8 cellular contexts compared by ENCODE assay signal in the genomic region with DNA sequence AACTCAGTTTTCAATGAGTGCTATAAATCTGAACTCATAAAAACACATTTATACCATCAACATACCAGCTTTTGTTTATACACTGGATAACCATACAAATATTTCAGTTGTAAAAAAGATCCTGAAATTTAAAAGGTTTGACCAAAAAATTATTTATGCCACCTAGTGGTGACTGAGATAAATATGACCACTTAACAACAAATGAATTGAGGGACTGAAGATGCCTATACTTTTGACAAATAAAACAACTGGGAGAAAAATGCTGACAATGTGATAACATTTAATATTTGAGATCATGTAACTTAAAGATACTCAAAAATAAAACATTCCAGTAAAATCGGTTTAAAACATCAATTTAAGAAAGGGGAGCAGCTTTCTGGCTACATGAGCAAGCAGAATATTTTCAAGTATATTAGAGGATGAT. TPM values are rescaled to one million over a fixed set of nuclear protein-coding genes. Genes with fewer than 3 reads are reported as not detected.
DNase-seq lines count a peak whose midpoint lies in the region; ATAC-seq, FAIRE-seq and TF ChIP-seq lines count a peak whose summit lies in the region.

No MANE protein-coding gene starts in this region.

- H3K4me1 ChIP-seq in esophagus squamous epithelium, result no peaks in the 10 kb centered on the region

- intact Hi-C loops in esophagus squamous epithelium (cut with DNase I), result no loop called here

- peak; percentile 83 for FAIRE-seq in RCC 7860 (lab: Jason Lieb, UNC)

- no peak overlapping the region for H3K4me3 ChIP-seq in esophagus squamous epithelium
- no peak overlapping the region for H3K4me3 ChIP-seq in retinal pigment epithelial cell (ENCODE audit: low read length)

- TF ChIP-seq POLR2A in esophagus squamous epithelium (IDR thresholded peaks at IDR 0.05), result no peak

- DNase-seq in A172 (ENCODE audit: low spot score) (peak; percentile 13), GM10266 (ENCODE audit: extremely low spot score) (no peak), RCC 7860 (ENCODE audit: low spot score) (peak; percentile 16), esophagus squamous epithelium (lab: John Stamatoyannopoulos, UW) (no peak), retinal pigment epithelial cell (ENCODE audit: low read depth) (peak; percentile 10), NCI-H510A (lab: John Stamatoyannopoulos, UW) (no peak)
- no peak for DNase-seq in activated effector memory CD4-positive, alpha-beta T cell treated with anti-CD3 and anti-CD28 coated beads, Interleukin-2, amount 50 U/mL, for 16 hours

- H3K27ac ChIP-seq in esophagus squamous epithelium, result no peak overlapping the region

- no peaks in the 10 kb centered on the region for H3K9me3 ChIP-seq in esophagus squamous epithelium

- ATAC-seq in HG03025 (IDR thresholded peaks at IDR 0.05; ENCODE audit: low FRiP score, unreplicated experiment), result no peak

- 6 to 20% methylated on average over 1 of the region's 1 CpG for WGBS in esophagus squamous epithelium, 2 donors

- peaks cover 0 to 92% (median 24%) of the 10 kb centered on the region in 3 donors for H3K36me3 ChIP-seq in esophagus squamous epithelium

- TF ChIP-seq CTCF in GM10266 (IDR thresholded peaks at IDR 0.05; ENCODE audit: control insufficient read depth, insufficient read depth, low read depth, missing control alignments) (peak; percentile 27), esophagus squamous epithelium (IDR thresholded peaks at IDR 0.05) (peak in 5 of 6 experiments; percentile 22 to 73 (median 51)), retinal pigment epithelial cell (conservative IDR thresholded peaks at IDR 0.05; ENCODE audit: low read depth, low read length) (peak; percentile 44)

- no peaks in the 10 kb centered on the region for H3K27me3 ChIP-seq in esophagus squamous epithelium

RNA-seq across cellular contexts. Expression of a gene that starts 30.4 kb away (rescaled TPM):
- total RNA-seq in A172 (2014; rRNA removed; shearing (Covaris generic)), result 87.3 and 136 TPM in 2 replicates
- 10 to 100 TPM; 48.3 to 58.6 (median 51.3) TPM for total RNA-seq in esophagus squamous epithelium

RNA-seq across cellular contexts. Expression of a gene that starts 30.5 kb away (rescaled TPM):
- total RNA-seq in A172 (2014; rRNA removed; shearing (Covaris generic)), result 47.5 and 48.4 TPM in 2 replicates
- total RNA-seq in esophagus squamous epithelium, result 10 to 100 TPM in 3 of 4 donors, 1 to 10 TPM in 1; 8.1 to 22.8 (median 17.8) TPM

RNA-seq across cellular contexts. Expression of a gene that starts 32.1 kb away (rescaled TPM):
- total RNA-seq in A172 (2014; rRNA removed; shearing (Covaris generic)), result not detected in 2 replicates
- total RNA-seq in esophagus squamous epithelium, result under 1 TPM in 3 of 4 donors, not detected in 1; 0.22 to 0.57 (median 0.41) TPM

Comparison
In these comparisons a context has a peak if more than half of its experiments do, and no peak if none do; other contexts are left out.
1. DNase-seq: peak in A172 (single experiment), RCC 7860 (single experiment) and retinal pigment epithelial cell (single experiment); none in GM10266 (single experiment), esophagus squamous epithelium (single experiment), NCI-H510A (single experiment) and activated effector memory CD4-positive, alpha-beta T cell treated with anti-CD3 and anti-CD28 coated beads, Interleukin-2, amount 50 U/mL, for 16 hours (single experiment).
2. Peak in every context shown above with its lines, with median percentiles within 50 percentile points of each other: CTCF ChIP-seq.